In genomic region chr11:134647066-134647746, GRCh38 we compare ENCODE assay signal across 33 cellular contexts.
DNase-seq lines count a peak whose midpoint lies in the region; ATAC-seq and TF ChIP-seq lines count a peak whose summit lies in the region.
"Had no signal": no experiment of that assay in that cellular context is flagged by ENCODE, and none has a peak within 500 bp of the region (broad histone marks: within the 10 kb centered on the region; RNA-seq: fewer than 3 reads in every experiment).

No MANE protein-coding gene starts in this region.

- H3K9me3 Mint-ChIP-seq in activated CD8-positive, alpha-beta T cell treated with anti-CD3 and anti-CD28 coated beads for 36 hours = no peaks in the 10 kb centered on the region
- H3K9me3 Mint-ChIP-seq in activated CD8-positive, alpha-beta T cell treated with anti-CD3 and anti-CD28 coated beads, Interleukin-2, amount 10 ng/mL, durations not matched to agents 7 days and 5 days (ENCODE audit: insufficient read depth) = no peaks in the 10 kb centered on the region
- H3K9me3 Mint-ChIP-seq: activated B cell treated with CpG ODN at 0.5 μM for 24 hours; activated naive CD4-positive, alpha-beta T cell treated with anti-CD3 and anti-CD28 coated beads, Interleukin-2, amount 10 ng/mL, durations not matched to agents 7 days and 5 days; nephron; T-helper 1 cell treated with Interleukin-12 subunit alpha and Interleukin-12 subunit beta and Interleukin-4 antibody, amounts not matched to agents 30 μg/mL and 1 μg/mL, for 36 hours had no signal

- TF ChIP-seq CTCF in activated CD8-positive, alpha-beta T cell treated with anti-CD3 and anti-CD28 coated beads for 36 hours (IDR thresholded peaks at IDR 0.05) = no peak
- TF ChIP-seq CTCF in sigmoid colon (IDR thresholded peaks at IDR 0.05) = no peak

- H3K27ac ChIP-seq in sigmoid colon = no peak overlapping the region
- H3K27ac ChIP-seq: brain microvascular endothelial cell, C4-2B, dorsolateral prefrontal cortex, gastroesophageal sphincter, ovary, SK-N-MC, vagina had no signal

- H3K4me3 Mint-ChIP-seq in activated CD8-positive, alpha-beta T cell treated with anti-CD3 and anti-CD28 coated beads for 36 hours = no peak overlapping the region
- no peak overlapping the region for H3K4me3 Mint-ChIP-seq in activated CD8-positive, alpha-beta T cell treated with anti-CD3 and anti-CD28 coated beads, Interleukin-2, amount 10 ng/mL, durations not matched to agents 7 days and 5 days
- H3K4me3 Mint-ChIP-seq: activated B cell treated with CpG ODN at 0.5 μM for 24 hours; activated naive CD4-positive, alpha-beta T cell treated with anti-CD3 and anti-CD28 coated beads, Interleukin-2, amount 10 ng/mL, durations not matched to agents 7 days and 5 days; nephron; T-helper 1 cell treated with Interleukin-12 subunit alpha and Interleukin-12 subunit beta and Interleukin-4 antibody, amounts not matched to agents 30 μg/mL and 1 μg/mL, for 36 hours had no signal

- CTCF ChIA-PET in activated CD8-positive, alpha-beta T cell treated with anti-CD3 and anti-CD28 coated beads for 36 hours (lab: Charles Lee) = no interaction called here
- CTCF ChIA-PET in activated CD8-positive, alpha-beta T cell treated with anti-CD3 and anti-CD28 coated beads, Interleukin-2, amount 10 ng/mL, durations not matched to agents 7 days and 5 days (lab: Charles Lee) = no interaction called here

- no peaks in the 10 kb centered on the region for H3K36me3 Mint-ChIP-seq in activated CD8-positive, alpha-beta T cell treated with anti-CD3 and anti-CD28 coated beads for 36 hours (ENCODE audit: low read depth)
- no peaks in the 10 kb centered on the region for H3K36me3 Mint-ChIP-seq in activated CD8-positive, alpha-beta T cell treated with anti-CD3 and anti-CD28 coated beads, Interleukin-2, amount 10 ng/mL, durations not matched to agents 7 days and 5 days (ENCODE audit: low read depth)
- H3K36me3 Mint-ChIP-seq: activated naive CD4-positive, alpha-beta T cell treated with anti-CD3 and anti-CD28 coated beads, Interleukin-2, amount 10 ng/mL, durations not matched to agents 7 days and 5 days had no signal

- intact Hi-C loops in activated CD8-positive, alpha-beta T cell treated with anti-CD3 and anti-CD28 coated beads for 36 hours (cut with micrococcal nuclease) = no loop called here
- intact Hi-C loops in sigmoid colon (cut with DNase I) = no loop called here

- H3K4me1 Mint-ChIP-seq in activated CD8-positive, alpha-beta T cell treated with anti-CD3 and anti-CD28 coated beads for 36 hours (ENCODE audit: low read depth) = peaks cover 3% of the 10 kb centered on the region
- H3K4me1 Mint-ChIP-seq in activated CD8-positive, alpha-beta T cell treated with anti-CD3 and anti-CD28 coated beads, Interleukin-2, amount 10 ng/mL, durations not matched to agents 7 days and 5 days (ENCODE audit: low read depth) = no peaks in the 10 kb centered on the region
- H3K4me1 Mint-ChIP-seq: activated B cell treated with CpG ODN at 0.5 μM for 24 hours; activated naive CD4-positive, alpha-beta T cell treated with anti-CD3 and anti-CD28 coated beads, Interleukin-2, amount 10 ng/mL, durations not matched to agents 7 days and 5 days had no signal

- peaks cover 9% of the 10 kb centered on the region for H3K27me3 Mint-ChIP-seq in activated CD8-positive, alpha-beta T cell treated with anti-CD3 and anti-CD28 coated beads for 36 hours
- H3K27me3 Mint-ChIP-seq in activated CD8-positive, alpha-beta T cell treated with anti-CD3 and anti-CD28 coated beads, Interleukin-2, amount 10 ng/mL, durations not matched to agents 7 days and 5 days (ENCODE audit: low read depth) = peaks cover 11% of the 10 kb centered on the region

- peaks cover 0 to 18% (median 10%) of the 10 kb centered on the region in 4 donors for H3K4me1 ChIP-seq in sigmoid colon
- H3K4me1 ChIP-seq: vagina had no signal

- POLR2A ChIA-PET in activated CD8-positive, alpha-beta T cell treated with anti-CD3 and anti-CD28 coated beads for 36 hours (lab: Charles Lee) = no interaction called here
- POLR2A ChIA-PET in activated CD8-positive, alpha-beta T cell treated with anti-CD3 and anti-CD28 coated beads, Interleukin-2, amount 10 ng/mL, durations not matched to agents 7 days and 5 days (lab: Charles Lee) = no interaction called here

- WGBS in sigmoid colon, 2 donors = 55 to 56% methylated on average over 5 of the region's 5 CpGs

- no peaks in the 10 kb centered on the region for H3K9me3 ChIP-seq in sigmoid colon
- H3K9me3 ChIP-seq: gastroesophageal sphincter, mucosa of descending colon, ovary, vagina had no signal

- no peak for TF ChIP-seq EP300 in sigmoid colon (IDR thresholded peaks at IDR 0.05)

- ATAC-seq in activated CD8-positive, alpha-beta T cell treated with anti-CD3 and anti-CD28 coated beads for 36 hours = peak; percentile 74
- no peak for ATAC-seq in activated CD8-positive, alpha-beta T cell treated with anti-CD3 and anti-CD28 coated beads, Interleukin-2, amount 10 ng/mL, durations not matched to agents 7 days and 5 days
- ATAC-seq in esophagus mucosa (peak; percentile 41), HG03159 (IDR thresholded peaks at IDR 0.05; ENCODE audit: unreplicated experiment) (no peak)
- ATAC-seq: gastroesophageal sphincter, left cardiac atrium, mucosa of descending colon had no signal

- H3K36me3 ChIP-seq in sigmoid colon = no peaks in the 10 kb centered on the region
- H3K36me3 ChIP-seq: brain microvascular endothelial cell, gastroesophageal sphincter, ovary, vagina had no signal

- no peaks in the 10 kb centered on the region for H3K27me3 ChIP-seq in sigmoid colon
- H3K27me3 ChIP-seq: brain microvascular endothelial cell, ovary, vagina had no signal

- no peak overlapping the region for H3K4me3 ChIP-seq in sigmoid colon
- H3K4me3 ChIP-seq: dorsolateral prefrontal cortex, gastroesophageal sphincter, lung, mucosa of descending colon, ovary, SK-N-MC, vagina had no signal

- no peak overlapping the region for H3K27ac Mint-ChIP-seq in activated CD8-positive, alpha-beta T cell treated with anti-CD3 and anti-CD28 coated beads for 36 hours
- no peak overlapping the region for H3K27ac Mint-ChIP-seq in activated CD8-positive, alpha-beta T cell treated with anti-CD3 and anti-CD28 coated beads, Interleukin-2, amount 10 ng/mL, durations not matched to agents 7 days and 5 days
- H3K27ac Mint-ChIP-seq: activated B cell treated with CpG ODN at 0.5 μM for 24 hours; activated naive CD4-positive, alpha-beta T cell treated with anti-CD3 and anti-CD28 coated beads, Interleukin-2, amount 10 ng/mL, durations not matched to agents 7 days and 5 days; nephron; T-helper 1 cell treated with Interleukin-12 subunit alpha and Interleukin-12 subunit beta and Interleukin-4 antibody, amounts not matched to agents 30 μg/mL and 1 μg/mL, for 36 hours had no signal

- TF ChIP-seq POLR2A in sigmoid colon (IDR thresholded peaks at IDR 0.05) = no peak

- DNase-seq in activated CD8-positive, alpha-beta T cell treated with anti-CD3 and anti-CD28 coated beads for 36 hours = peak; percentile 15
- DNase-seq in activated CD8-positive, alpha-beta T cell treated with anti-CD3 and anti-CD28 coated beads, Interleukin-2, amount 10 ng/mL, durations not matched to agents 7 days and 5 days = no peak
- peak; percentile 91 for DNase-seq in NCI-H526 treated with DMSO at 0.1 percent for 48 hours (lab: John Stamatoyannopoulos, UW)
- peak; percentile 17 for DNase-seq in sigmoid colon
- no peak for DNase-seq in D341Med (ENCODE audit: low spot score)
- DNase-seq in NCI-H2081 treated with DMSO at 0.1 percent for 48 hours (lab: John Stamatoyannopoulos, UW) = no peak
- DNase-seq: activated B cell treated with CpG ODN at 0.5 μM for 24 hours; activated naive CD4-positive, alpha-beta T cell treated with anti-CD3 and anti-CD28 coated beads, Interleukin-2, amount 10 ng/mL, durations not matched to agents 7 days and 5 days; amygdala; brain microvascular endothelial cell; Calu3; EL; H7; hippocampal formation; Kasumi-1; left cardiac atrium; mucosa of descending colon; NCI-H1436; NCI-H345; OCI-M1; ovary; small intestine; stimulated activated naive CD4-positive, alpha-beta T cell treated with Interleukin-2 at 50 U/mL for 16 hours had no signal

Comparison
In these comparisons a context has a peak if more than half of its experiments do, and no peak if none do; other contexts are left out.
1. ATAC-seq: peak in activated CD8-positive, alpha-beta T cell treated with anti-CD3 and anti-CD28 coated beads for 36 hours (single experiment) and esophagus mucosa (single experiment); none in activated CD8-positive, alpha-beta T cell treated with anti-CD3 and anti-CD28 coated beads, Interleukin-2, amount 10 ng/mL, durations not matched to agents 7 days and 5 days (single experiment) and HG03159 (single experiment).
2. DNase-seq: peak in activated CD8-positive, alpha-beta T cell treated with anti-CD3 and anti-CD28 coated beads for 36 hours (single experiment), NCI-H526 treated with DMSO at 0.1 percent for 48 hours (single experiment) and sigmoid colon (single experiment); none in activated CD8-positive, alpha-beta T cell treated with anti-CD3 and anti-CD28 coated beads, Interleukin-2, amount 10 ng/mL, durations not matched to agents 7 days and 5 days (single experiment), D341Med (single experiment) and NCI-H2081 treated with DMSO at 0.1 percent for 48 hours (single experiment).